ENCODE assay signal across 8 cellular contexts in genomic region chr21:41953831-41954653, GRCh38. TPM values are rescaled to one million over a fixed set of nuclear protein-coding genes. Genes with fewer than 3 reads are reported as not detected.
DNase-seq lines count a peak whose midpoint lies in the region; ATAC-seq and TF ChIP-seq lines count a peak whose summit lies in the region.

C2CD2 (minus strand) TSS chr21:41954018; CDS start chr21:41953648, 370 bp downstream.

- ATAC-seq in HG03354 (IDR thresholded peaks at IDR 0.05; ENCODE audit: poor library complexity, severe bottlenecking, unreplicated experiment) (peak; percentile 45), T-cell (replicated peaks in 1 of 4) (peak; percentile 50 to 56 (median 52))

- no peaks in the 10 kb centered on the region for H3K9me3 Mint-ChIP-seq in T-cell

- POLR2A ChIA-PET in T-cell (lab: Charles Lee), result no interaction called here

- peaks cover 11 to 18% (median 16%) of the 10 kb centered on the region in 3 donors for H3K4me1 Mint-ChIP-seq in T-cell

- no peak within 1 kb of the TSS for H3K27ac Mint-ChIP-seq in T-cell

- peak; percentile 75 for DNase-seq in ACHN
- peak; percentile 89 for DNase-seq in GM12865 (ENCODE audit: low read depth)
- no peak for DNase-seq in T-cell
- peak; percentile 82 for DNase-seq in ecto neural progenitor cell (ENCODE audit: low spot score)
- DNase-seq in lower leg skin (ENCODE audit: low spot score in 2 of 2), result no peak
- DNase-seq in stimulated activated CD8-positive, alpha-beta memory T cell treated with anti-CD3 and anti-CD28 coated beads, Interleukin-4, amount 100 ng/mL, for 24 hours (ENCODE audit: low read depth), result peak; percentile 25
- DNase-seq in effector CD8-positive, alpha-beta T cell (lab: John Stamatoyannopoulos, UW), result no peak

- WGBS in lower leg skin, 2 donors, result 29 to 36% methylated on average over 6 to 11 of the region's 85 CpGs

- no peak for TF ChIP-seq POLR2A in lower leg skin (IDR thresholded peaks at IDR 0.05)

- H3K4me3 Mint-ChIP-seq in T-cell, result peak within 1 kb of the TSS; percentile 49 to 66 (median 51)

- H3K4me3 ChIP-seq in GM12865 (ENCODE audit: low read depth, low read length), result peak within 1 kb of the TSS; percentile 72
- H3K4me3 ChIP-seq in lower leg skin (ENCODE audit: low read depth, poor library complexity, severe bottlenecking), result peak within 1 kb of the TSS; percentile 41

- no peak for TF ChIP-seq CTCF in GM12865 (IDR thresholded peaks at IDR 0.05; ENCODE audit: insufficient read depth, low read depth, low read length, missing control alignments)
- TF ChIP-seq CTCF in lower leg skin (IDR thresholded peaks at IDR 0.05), result no peak

- intact Hi-C loops in lower leg skin (cut with DNase I; ENCODE audit: low total_unique reads), result loop anchor here (10.0 kb wide), 1 partner anchor 51 kb away; no protein-coding TSS in a partner anchor

- CTCF ChIA-PET in T-cell (lab: Charles Lee), result no interaction called here

- H3K36me3 Mint-ChIP-seq in T-cell, result no peaks in the 10 kb centered on the region

- peaks cover 8 to 37% of the 10 kb centered on the region in 2 donors for H3K27me3 Mint-ChIP-seq in T-cell

- in situ Hi-C loops in ACHN (cut with HindIII; ENCODE audit: low pct_ligation_motif_present, low pct_unique_long_range_greater_than_20kb, low sequenced_read_pairs), result no loop called here

RNA-seq across cellular contexts. Expression of gene C2CD2, which starts in this region (rescaled TPM):
- total RNA-seq in T-cell (10 to 100 TPM in 1 of 5 donors, 1 to 10 TPM in 4; 7.7 to 15.0 (median 9.5) TPM), lower leg skin (10 to 100 TPM; 39.4 to 79.5 (median 49.4) TPM)

Comparison
In these comparisons a context has a peak if more than half of its experiments do, and no peak if none do; other contexts are left out.
1. DNase-seq: peak in ACHN (single experiment), GM12865 (single experiment), ecto neural progenitor cell (single experiment) and stimulated activated CD8-positive, alpha-beta memory T cell treated with anti-CD3 and anti-CD28 coated beads, Interleukin-4, amount 100 ng/mL, for 24 hours (single experiment); none in T-cell (0 of 34), lower leg skin (0 of 2) and effector CD8-positive, alpha-beta T cell (single experiment).